In the genomic region with DNA sequence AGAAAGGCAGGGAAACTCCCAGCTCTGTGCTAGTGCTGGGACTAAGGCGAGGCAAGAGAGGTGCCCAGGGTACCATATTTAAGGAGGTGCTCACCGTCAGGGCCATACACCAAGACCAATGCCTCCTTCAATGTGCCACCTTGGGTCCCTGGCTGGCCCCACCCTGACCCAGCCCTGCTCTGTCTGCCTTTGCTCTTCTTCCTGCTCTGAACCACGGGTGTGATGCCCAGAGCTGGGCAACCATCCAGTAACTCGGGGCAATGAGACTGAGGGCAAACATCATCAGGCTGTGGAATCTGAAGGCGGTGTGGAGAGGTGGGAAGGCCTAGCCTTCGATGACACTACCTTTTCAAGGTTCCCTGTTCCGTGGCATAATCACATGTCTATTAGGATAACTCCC, we compare ENCODE assay signal across 28 cellular contexts.
"Had no signal": no experiment of that assay in that cellular context is flagged by ENCODE, and none has a peak within 500 bp of the region (broad histone marks: within the 10 kb centered on the region; RNA-seq: fewer than 3 reads in every experiment).

No MANE protein-coding gene starts in this region.

- H3K27ac Mint-ChIP-seq: activated B cell treated with CpG ODN at 0.5 μM for 24 hours; activated CD4-positive, alpha-beta T cell treated with anti-CD3 and anti-CD28 coated beads for 36 hours; activated naive CD8-positive, alpha-beta T cell; activated T-helper 2 cell treated with anti-CD3 and anti-CD28 coated beads, Interferon-gamma antibody, Interleukin-2, Interleukin-4, amounts not matched to agents 10 μg/mL and 5 μg/mL and 100 μg/mL, durations not matched to agents 14 hours and 24 hours and 36 hours; effector memory CD8-positive, alpha-beta T cell; natural killer cell treated with Interleukin-12 subunit alpha and Interleukin-12 subunit beta and Interleukin-15 and Interleukin-18, amount 100 ng/mL, for 72 hours; stimulated activated naive CD8-positive, alpha-beta T cell treated with anti-CD3 and anti-CD28 coated beads, Interleukin-15, Interleukin-2, amounts not matched to agents 100 ng/mL and 50 ng/mL, for 24 hours had no signal

- H3K4me3 ChIP-seq: adrenal gland, ascending aorta, lower lobe of right lung, pancreas, psoas muscle, right atrium auricular region, tibial artery had no signal

- FAIRE-seq: endothelial cell of umbilical vein, frontal cortex, pancreas, urothelium cell line had no signal

- H3K4me1 Mint-ChIP-seq: activated B cell treated with CpG ODN at 0.5 μM for 24 hours; activated CD4-positive, alpha-beta T cell treated with anti-CD3 and anti-CD28 coated beads for 36 hours had no signal

- DNase-seq: activated B cell treated with CpG ODN at 0.5 μM for 24 hours; activated CD4-positive, alpha-beta T cell treated with anti-CD3 and anti-CD28 coated beads for 36 hours; activated CD4-positive, alpha-beta T cell treated with anti-CD3 and anti-CD28 coated beads, Interleukin-2, amount 50 U/mL, for 48 hours; activated CD8-positive, alpha-beta memory T cell treated with anti-CD3 and anti-CD28 coated beads, Interleukin-2, amount 50 U/mL, for 48 hours; activated naive CD4-positive, alpha-beta T cell; activated T-cell treated with anti-CD3 and anti-CD28 coated beads, Interleukin-2, amount 50 U/mL, for 4 hours; adrenal gland; brain microvascular endothelial cell; central memory CD4-positive, alpha-beta T cell; effector memory CD8-positive, alpha-beta T cell; hippocampal formation; lower lobe of right lung; pancreas; psoas muscle; stimulated activated CD4-positive, alpha-beta T cell treated with anti-CD3 and anti-CD28 coated beads, Interleukin-12 subunit alpha, Interleukin-12 subunit beta, amount 100 ng/mL, for 4 hours; T1000; tibial artery had no signal

- ATAC-seq: activated CD4-positive, alpha-beta T cell treated with anti-CD3 and anti-CD28 coated beads for 36 hours; activated T-cell treated with anti-CD3 and anti-CD28 coated beads, Interleukin-2, amount 50 U/mL, for 4 hours; effector memory CD8-positive, alpha-beta T cell; esophagus mucosa; lower lobe of right lung; natural killer cell treated with Interleukin-12 subunit alpha and Interleukin-12 subunit beta and Interleukin-15 and Interleukin-18, amount 100 ng/mL, for 72 hours; pancreas; psoas muscle had no signal

- H3K36me3 ChIP-seq: adrenal gland, ascending aorta, brain microvascular endothelial cell, lower lobe of right lung, neutrophil, pancreas, right atrium auricular region, tibial artery had no signal

- H3K4me3 Mint-ChIP-seq: activated B cell treated with CpG ODN at 0.5 μM for 24 hours; activated CD4-positive, alpha-beta T cell treated with anti-CD3 and anti-CD28 coated beads for 36 hours; activated naive CD8-positive, alpha-beta T cell; activated T-cell treated with anti-CD3 and anti-CD28 coated beads, Interleukin-2, amount 50 U/mL, for 4 hours; effector memory CD8-positive, alpha-beta T cell; natural killer cell treated with Interleukin-12 subunit alpha and Interleukin-12 subunit beta and Interleukin-15 and Interleukin-18, amount 100 ng/mL, for 72 hours; stimulated activated naive CD8-positive, alpha-beta T cell treated with anti-CD3 and anti-CD28 coated beads, Interleukin-15, Interleukin-2, amounts not matched to agents 100 ng/mL and 50 ng/mL, for 24 hours had no signal

- H3K27me3 ChIP-seq: ascending aorta, pancreas, right atrium auricular region had no signal

- H3K9me3 Mint-ChIP-seq: activated B cell treated with CpG ODN at 0.5 μM for 24 hours; activated T-cell treated with anti-CD3 and anti-CD28 coated beads, Interleukin-2, amount 50 U/mL, for 4 hours; activated T-helper 2 cell treated with anti-CD3 and anti-CD28 coated beads, Interferon-gamma antibody, Interleukin-2, Interleukin-4, amounts not matched to agents 10 μg/mL and 5 μg/mL and 100 μg/mL, durations not matched to agents 14 hours and 24 hours and 36 hours; effector memory CD8-positive, alpha-beta T cell; natural killer cell treated with Interleukin-12 subunit alpha and Interleukin-12 subunit beta and Interleukin-15 and Interleukin-18, amount 100 ng/mL, for 72 hours; stimulated activated naive CD8-positive, alpha-beta T cell treated with anti-CD3 and anti-CD28 coated beads, Interleukin-15, Interleukin-2, amounts not matched to agents 100 ng/mL and 50 ng/mL, for 24 hours had no signal

- H3K36me3 Mint-ChIP-seq: activated naive CD8-positive, alpha-beta T cell; natural killer cell treated with Interleukin-12 subunit alpha and Interleukin-12 subunit beta and Interleukin-15 and Interleukin-18, amount 100 ng/mL, for 72 hours had no signal
